15 cellular contexts compared by ENCODE assay signal in the genomic region with DNA sequence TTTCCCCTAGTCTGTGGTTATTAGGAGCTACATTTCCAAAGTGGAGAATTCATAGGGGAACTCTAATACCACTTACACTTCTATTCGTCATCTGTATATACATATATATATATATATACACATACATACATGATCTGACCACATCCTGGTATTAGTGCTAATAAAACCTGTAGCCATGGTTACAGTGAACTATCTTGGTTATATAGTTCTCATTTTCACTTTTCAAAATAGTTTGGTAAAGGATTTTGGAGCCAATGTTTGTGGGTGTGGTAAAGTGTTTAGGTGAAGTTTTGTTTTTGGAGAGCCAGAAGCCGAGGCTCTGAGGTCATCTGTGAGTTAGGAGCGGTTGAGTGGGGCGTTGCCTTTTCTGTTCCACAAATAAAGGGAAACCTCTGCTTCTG. TPM values are rescaled to one million over a fixed set of nuclear protein-coding genes. Genes with fewer than 3 reads are reported as not detected.
DNase-seq lines count a peak whose midpoint lies in the region; ATAC-seq, FAIRE-seq and TF ChIP-seq lines count a peak whose summit lies in the region.
"Had no signal": no experiment of that assay in that cellular context is flagged by ENCODE, and none has a peak within 500 bp of the region (broad histone marks: within the 10 kb centered on the region; RNA-seq: fewer than 3 reads in every experiment).

No MANE protein-coding gene starts in this region.

- no peak for TF ChIP-seq POLR2A in GM12878 (IDR thresholded peaks at IDR 0.05; ENCODE audit: low read depth, low read length)
- TF ChIP-seq POLR2A in transverse colon (IDR thresholded peaks at IDR 0.05) = no peak

- peak; percentile 77 for ATAC-seq in GM18517 (IDR thresholded peaks at IDR 0.05; ENCODE audit: unreplicated experiment)
- ATAC-seq in GM21390 (IDR thresholded peaks at IDR 0.05; ENCODE audit: unreplicated experiment) = peak; percentile 87
- ATAC-seq in HG03135 (IDR thresholded peaks at IDR 0.05; ENCODE audit: unreplicated experiment) = peak; percentile 95
- ATAC-seq in GM12878 = peak; percentile 87
- no peak for ATAC-seq in aorta (ENCODE audit: low FRiP score)
- no peak for ATAC-seq in stimulated activated naive CD8-positive, alpha-beta T cell treated with anti-CD3 and anti-CD28 coated beads, Interleukin-15, Interleukin-2, amounts not matched to agents 100 U/mL and 50 U/mL, for 24 hours
- ATAC-seq: WTC11 had no signal

- H3K9ac ChIP-seq in GM12878 (ENCODE audit: control insufficient read depth, insufficient read depth, low read length) = no peak overlapping the region

- H3K4me2 ChIP-seq in GM12878 (ENCODE audit: control insufficient read depth, insufficient read depth) = peak overlapping the region; percentile 26

- H3K4me3 ChIP-seq in GM12878 (no peak overlapping the region; the same call in 1 of the 2 replicates), aorta (ENCODE audit: low read length in 2 of 2) (no peak overlapping the region), transverse colon (no peak overlapping the region)
- H3K4me3 ChIP-seq: lung had no signal

- in situ Hi-C loops in GM12878 (cut with MboI) = no loop called here
- in situ Hi-C loops in transverse colon (cut with MboI; ENCODE audit: low pct_ligation_motif_present in 1 of 4, low pct_unique_long_range_greater_than_20kb in 1 of 4, low sequenced_read_pairs in 3 of 4) = no loop called here

- H3K27me3 ChIP-seq in GM12878 (replicated peaks in 1 of 2; ENCODE audit: control insufficient read depth in 2 of 2, insufficient read depth in 2 of 2, low read length in 1 of 2) (no peaks in the 10 kb centered on the region), aorta (ENCODE audit: control insufficient read depth in 1 of 2, insufficient read depth in 2 of 2, low read length in 1 of 2) (no peaks in the 10 kb centered on the region), transverse colon (no peaks in the 10 kb centered on the region)

- H3K9me3 ChIP-seq in GM12878 (replicated peaks; ENCODE audit: control insufficient read depth, insufficient read depth, low read length) (no peaks in the 10 kb centered on the region; the same call in 2 of the 3 replicates), aorta (ENCODE audit: control insufficient read depth, low read length) (no peaks in the 10 kb centered on the region), transverse colon (no peaks in the 10 kb centered on the region)
- H3K9me3 ChIP-seq: Caco-2 had no signal

- intact Hi-C loops in GM12878 (cut with micrococcal nuclease; ENCODE audit: unreplicated experiment) = no loop called here
- intact Hi-C loops in aorta (cut with DNase I) = no loop called here
- intact Hi-C loops in transverse colon (cut with DNase I; ENCODE audit: low total_unique reads) = no loop called here

- H2AFZ ChIP-seq in GM12878 (ENCODE audit: control insufficient read depth, low read depth, low read length) = no peak overlapping the region

- no peak for TF ChIP-seq RAD21 in GM12878 (IDR thresholded peaks at IDR 0.05; ENCODE audit: insufficient read depth, low read depth, low read length)

- 39% methylated on average over 4 of the region's 4 CpGs for WGBS in GM12878 (ENCODE audit: insufficient coverage, insufficient replicate concordance, low lambda C conversion rate, missing lambda C conversion rate)
- WGBS in aorta, 2 donors = 90 to 91% methylated on average over 4 of the region's 4 CpGs
- 66 to 69% methylated on average over 2 to 4 of the region's 4 CpGs for WGBS in transverse colon (ENCODE audit: low coverage in 1 of 2), 2 donors

- SMC1A ChIA-PET in GM12878 (lab: Charles Lee; ENCODE audit: uncharacterized antibody, unreplicated experiment) = interaction anchor here (0.6 to 2.4 kb wide), 9 partner anchors 10 to 144 kb away, joined by 3 to 18 read pairs (median 7); no protein-coding TSS in a partner anchor

- no peak; a peak in 1 of 4 replicates for TF ChIP-seq EP300 in GM12878 (IDR thresholded peaks at IDR 0.05; ENCODE audit: borderline replicate concordance in 1 of 2, control insufficient read depth in 1 of 2, low read depth in 2 of 2, low read length in 2 of 2)
- TF ChIP-seq EP300 in transverse colon (IDR thresholded peaks at IDR 0.05; ENCODE audit: low read depth) = no peak

- H3K79me2 ChIP-seq in GM12878 (ENCODE audit: control insufficient read depth, insufficient read depth, low read length) = no peaks in the 10 kb centered on the region; the same call in 1 of the 2 replicates

- TF ChIP-seq CTCF in GM12878 (IDR thresholded peaks at IDR 0.05 in 2 of 3, conservative IDR thresholded peaks at IDR 0.05 in 1 of 3; ENCODE audit: control insufficient read depth in 2 of 3, extremely low read depth in 1 of 3, insufficient read depth in 1 of 3, low read depth in 3 of 3, low read length in 3 of 3) (no peak), transverse colon (IDR thresholded peaks at IDR 0.05) (no peak)

- H4K20me1 ChIP-seq in GM12878 (ENCODE audit: control insufficient read depth, insufficient read depth) = no peaks in the 10 kb centered on the region

- RAD21 ChIA-PET in GM12878 (lab: Charles Lee; ENCODE audit: unreplicated experiment) = interaction anchor here (0.8 to 2.1 kb wide), 7 partner anchors 9 to 131 kb away, joined by 3 to 5 read pairs (median 3); a partner anchor contains a TSS

- H3K4me1 ChIP-seq in GM12878 (ENCODE audit: control insufficient read depth, insufficient read depth, low read length) = peaks cover 12% of the 10 kb centered on the region; the same call in 1 of the 2 replicates
- H3K4me1 ChIP-seq in aorta (ENCODE audit: control insufficient read depth in 1 of 2, insufficient read depth in 2 of 2, low read length in 2 of 2) = peaks cover 0 to 2% of the 10 kb centered on the region in 2 donors
- H3K4me1 ChIP-seq in transverse colon = peaks cover 0 to 6% (median 3%) of the 10 kb centered on the region in 4 donors
- H3K4me1 ChIP-seq: Caco-2 had no signal

- H3K36me3 ChIP-seq in GM12878 (ENCODE audit: control insufficient read depth in 2 of 2, insufficient read depth in 2 of 2, low read length in 1 of 2) = peaks cover 1 to 16% of the 10 kb centered on the region in 2 experiments
- peaks cover 0 to 5% of the 10 kb centered on the region in 2 donors for H3K36me3 ChIP-seq in aorta (ENCODE audit: control insufficient read depth in 1 of 2, insufficient read depth in 2 of 2, low read length in 1 of 2)
- no peaks in the 10 kb centered on the region for H3K36me3 ChIP-seq in transverse colon

- CTCF ChIA-PET in GM12878 (lab: Yijun Ruan, JAX) = interaction anchor here (0.6 to 6.1 kb wide), 12 partner anchors 15 to 163 kb away, joined by 3 to 39 read pairs (median 4); no protein-coding TSS in a partner anchor

- BruUV-seq in GM12878 (replicated peaks; lab: Mats Ljungman, UMichigan) = no TSS peak

- H3K27ac ChIP-seq in GM12878 (ENCODE audit: control insufficient read depth, insufficient read depth) (no peak overlapping the region; the same call in 1 of the 2 replicates), aorta (ENCODE audit: low read depth in 1 of 2, low read length in 2 of 2) (no peak overlapping the region), transverse colon (no peak overlapping the region)
- H3K27ac ChIP-seq: RWPE1 had no signal

- DNase-seq in GM12878 (ENCODE audit: low read depth, low spot score) (no peak), aorta (no peak), transverse colon (no peak), kidney tubule cell (ENCODE audit: low spot score) (no peak)
- no peak for DNase-seq in stimulated activated naive CD8-positive, alpha-beta T cell treated with anti-CD3 and anti-CD28 coated beads, Interleukin-15, Interleukin-2, amounts not matched to agents 100 U/mL and 50 U/mL, for 24 hours
- DNase-seq: activated naive CD4-positive, alpha-beta T cell treated with Interleukin-2 at 50 U/mL for 16 hours; Caco-2; NCI-H2081 treated with DMSO at 0.1 percent for 48 hours had no signal

- no peak for FAIRE-seq in GM12878 (lab: Jason Lieb, UNC)

- POLR2A ChIA-PET in GM12878 (lab: Charles Lee) = interaction anchor here (0.8 to 1.6 kb wide), 3 partner anchors 9 to 23 kb away, joined by 3 to 4 read pairs (median 3); no protein-coding TSS in a partner anchor

TF ChIP-seq in GM12878, 131 proteins besides CTCF, POLR2A, EP300 and RAD21 (continues in another document):
- TF ChIP-seq, protein P1, sequence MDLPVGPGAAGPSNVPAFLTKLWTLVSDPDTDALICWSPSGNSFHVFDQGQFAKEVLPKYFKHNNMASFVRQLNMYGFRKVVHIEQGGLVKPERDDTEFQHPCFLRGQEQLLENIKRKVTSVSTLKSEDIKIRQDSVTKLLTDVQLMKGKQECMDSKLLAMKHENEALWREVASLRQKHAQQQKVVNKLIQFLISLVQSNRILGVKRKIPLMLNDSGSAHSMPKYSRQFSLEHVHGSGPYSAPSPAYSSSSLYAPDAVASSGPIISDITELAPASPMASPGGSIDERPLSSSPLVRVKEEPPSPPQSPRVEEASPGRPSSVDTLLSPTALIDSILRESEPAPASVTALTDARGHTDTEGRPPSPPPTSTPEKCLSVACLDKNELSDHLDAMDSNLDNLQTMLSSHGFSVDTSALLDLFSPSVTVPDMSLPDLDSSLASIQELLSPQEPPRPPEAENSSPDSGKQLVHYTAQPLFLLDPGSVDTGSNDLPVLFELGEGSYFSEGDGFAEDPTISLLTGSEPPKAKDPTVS (IDR thresholded peaks at IDR 0.05; ENCODE audit: low read depth, low read length) = no peak
- TF ChIP-seq BMI1 (IDR thresholded peaks at IDR 0.05; ENCODE audit: borderline replicate concordance) (peak; percentile 93), MEF2A (IDR thresholded peaks at IDR 0.05; ENCODE audit: insufficient read depth, low read depth, low read length) (0 out of 2 replicates have a peak, but pooled peaks have one; percentile 6), MTA2 (IDR thresholded peaks at IDR 0.05; ENCODE audit: low read depth) (peak; percentile 29; the same call in 1 of the 2 replicates)

RNA-seq across cellular contexts. Expression of a gene that starts 17.9 kb away (rescaled TPM):
- 19.4 and 22.6 TPM in 2 replicates for total RNA-seq in GM12878 (2013; cell fraction: nucleolus; rRNA removed)
- total RNA-seq in GM12878 (2014; rRNA removed) (22.9 and 24.1 TPM in 2 replicates), GM12878 (2014; rRNA removed; fragmentation: Illumina TruSeq; extraction: Trizol) (23.5 and 24.4 TPM in 2 replicates), GM12878 (2021) (29.0 and 29.2 TPM in 2 replicates), aorta (10 to 100 TPM; 23.0 to 25.8 TPM), transverse colon (10 to 100 TPM; 17.5 to 35.5 (median 21.2) TPM)
- 5.8 TPM for polyA plus RNA-seq in GM12878 (2011; ENCODE audit: low read depth)
- polyA plus RNA-seq in GM12878 (2011; rRNA removed) (39.9 and 47.7 TPM in 2 replicates), GM12878 (2014; fragmentation: Illumina TruSeq; extraction: Trizol) (31.8 and 38.1 TPM in 2 replicates), GM12878 (2014; fragmentation: Nextera tagmentation; extraction: Ambion mirVana) (1 to 10 TPM; 7.6 to 8.3 TPM), GM12878 (2014; rRNA removed) (20.5 and 24.1 TPM in 2 replicates), GM12878 (2016; fragmentation: Nextera tagmentation; extraction: Ambion mirVana) (10 to 100 TPM; 19.7 to 20.3 TPM), aorta (10 to 100 TPM in 1 of 2 donors, 1 to 10 TPM in 1; 5.6 to 11.1 TPM)
- polyA plus RNA-seq in GM12878 (2011; cell fraction: cytosol; rRNA removed) = 44.7 and 45.5 TPM in 2 replicates
- 28.1 and 33.0 TPM in 2 replicates for polyA plus RNA-seq in GM12878 (2011; cell fraction: nucleus; rRNA removed)
- 7.0 and 11.0 TPM in 2 replicates for polyA plus RNA-seq in GM12878 (2012)
- polyA minus RNA-seq in GM12878 (2011; rRNA and poly(A)+ RNA removed) = 57.5 and 68.2 TPM in 2 replicates
- 15.7 and 17.1 TPM in 2 replicates for polyA minus RNA-seq in GM12878 (2011; cell fraction: cytosol; rRNA and poly(A)+ RNA removed)
- polyA minus RNA-seq in GM12878 (2011; cell fraction: nucleus; rRNA and poly(A)+ RNA removed) = 14.0 and 17.7 TPM in 2 replicates
- total RNA-seq: HT1080 had no signal

Comparison
In these comparisons a context has a peak if more than half of its experiments do, and no peak if none do; other contexts are left out.
1. ATAC-seq: peak in GM18517 (single experiment), GM21390 (single experiment), HG03135 (single experiment) and GM12878 (single experiment); none in aorta (single experiment) and stimulated activated naive CD8-positive, alpha-beta T cell treated with anti-CD3 and anti-CD28 coated beads, Interleukin-15, Interleukin-2, amounts not matched to agents 100 U/mL and 50 U/mL, for 24 hours (single experiment).